ENCODE assay signal across 8 cellular contexts in the genomic region with DNA sequence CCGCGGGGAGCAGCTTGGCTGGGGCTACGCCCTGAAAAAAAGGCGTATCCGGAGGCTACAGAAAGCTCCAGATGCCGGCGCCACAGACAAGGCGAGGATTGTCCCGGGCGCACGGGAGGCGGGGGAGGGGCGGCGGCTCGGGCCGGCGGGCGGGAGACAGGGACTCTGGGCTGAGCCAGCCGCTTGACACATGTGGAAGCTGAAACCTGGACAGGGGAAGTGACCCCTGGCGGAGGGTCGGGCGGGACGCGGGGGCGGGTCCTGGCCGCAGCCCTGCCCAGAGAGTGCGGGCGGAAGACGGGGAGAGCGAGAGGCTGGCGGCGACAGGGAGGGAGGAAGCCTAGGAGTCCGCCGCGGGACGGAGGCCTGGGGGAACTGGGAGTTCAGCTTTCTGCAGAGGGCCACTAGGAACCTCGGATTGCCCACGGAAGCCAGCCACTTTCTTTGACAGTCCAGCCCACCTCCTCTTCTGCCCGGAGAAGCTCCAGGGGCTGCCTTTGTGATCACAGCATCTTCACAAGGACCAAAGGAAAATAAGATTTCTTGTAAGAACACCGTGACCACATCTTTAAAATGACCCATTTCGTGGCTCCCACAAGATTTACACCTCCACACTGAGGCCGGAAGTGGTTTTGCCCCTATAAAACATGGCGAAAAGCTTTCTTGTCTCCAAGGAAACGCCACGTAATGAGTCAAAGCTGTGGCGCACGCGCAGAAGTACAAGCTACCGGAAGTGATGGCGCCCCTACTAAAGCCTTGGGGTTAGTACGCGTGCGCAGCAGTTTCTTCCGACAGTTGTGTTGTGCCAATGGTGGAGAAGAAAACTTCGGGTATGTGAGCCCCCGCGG. TPM values are rescaled to one million over a fixed set of nuclear protein-coding genes. Genes with fewer than 3 reads are reported as not detected.
DNase-seq lines count a peak whose midpoint lies in the region; ATAC-seq and TF ChIP-seq lines count a peak whose summit lies in the region.

A gene with protein sequence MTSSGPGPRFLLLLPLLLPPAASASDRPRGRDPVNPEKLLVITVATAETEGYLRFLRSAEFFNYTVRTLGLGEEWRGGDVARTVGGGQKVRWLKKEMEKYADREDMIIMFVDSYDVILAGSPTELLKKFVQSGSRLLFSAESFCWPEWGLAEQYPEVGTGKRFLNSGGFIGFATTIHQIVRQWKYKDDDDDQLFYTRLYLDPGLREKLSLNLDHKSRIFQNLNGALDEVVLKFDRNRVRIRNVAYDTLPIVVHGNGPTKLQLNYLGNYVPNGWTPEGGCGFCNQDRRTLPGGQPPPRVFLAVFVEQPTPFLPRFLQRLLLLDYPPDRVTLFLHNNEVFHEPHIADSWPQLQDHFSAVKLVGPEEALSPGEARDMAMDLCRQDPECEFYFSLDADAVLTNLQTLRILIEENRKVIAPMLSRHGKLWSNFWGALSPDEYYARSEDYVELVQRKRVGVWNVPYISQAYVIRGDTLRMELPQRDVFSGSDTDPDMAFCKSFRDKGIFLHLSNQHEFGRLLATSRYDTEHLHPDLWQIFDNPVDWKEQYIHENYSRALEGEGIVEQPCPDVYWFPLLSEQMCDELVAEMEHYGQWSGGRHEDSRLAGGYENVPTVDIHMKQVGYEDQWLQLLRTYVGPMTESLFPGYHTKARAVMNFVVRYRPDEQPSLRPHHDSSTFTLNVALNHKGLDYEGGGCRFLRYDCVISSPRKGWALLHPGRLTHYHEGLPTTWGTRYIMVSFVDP (minus strand): TSS at position 194 of the 848 bp plus-strand sequence. CDS start 307 bp downstream, outside the sequence.
TSS of gene ZNHIT1 (plus strand) at position 778 of the 848 bp plus-strand sequence. CDS start at position 809, 31 bp downstream.

- no peaks in the 10 kb centered on the region for H3K9me3 Mint-ChIP-seq in activated naive CD4-positive, alpha-beta T cell treated with anti-CD3 and anti-CD28 coated beads, Interleukin-2, amount 50 U/mL, for 24 hours

- H3K4me1 Mint-ChIP-seq in activated naive CD4-positive, alpha-beta T cell treated with anti-CD3 and anti-CD28 coated beads, Interleukin-2, amount 50 U/mL, for 24 hours = peaks cover 45% of the 10 kb centered on the region

- TF ChIP-seq CTCF in GM06990 (IDR thresholded peaks at IDR 0.05; ENCODE audit: insufficient read depth, low read length, poor library complexity, severe bottlenecking) (no peak), suprapubic skin (IDR thresholded peaks at IDR 0.05) (no peak)

- under 1% methylated on average over 35 of the region's 57 CpGs for WGBS in suprapubic skin

- H3K27ac Mint-ChIP-seq in activated naive CD4-positive, alpha-beta T cell treated with anti-CD3 and anti-CD28 coated beads, Interleukin-2, amount 50 U/mL, for 24 hours = peak within 1 kb of the TSS; percentile 92

- peak within 1 kb of the TSS; percentile 80 for H3K27ac ChIP-seq in suprapubic skin

- TF ChIP-seq EP300 in suprapubic skin (IDR thresholded peaks at IDR 0.05) = no peak

- peak; percentile 60 for ATAC-seq in HG02588 (IDR thresholded peaks at IDR 0.05; ENCODE audit: unreplicated experiment)
- peak; percentile 91 for ATAC-seq in SK-N-SH treated with all-trans-retinoic acid at 6 μM for 48 hours

- H3K36me3 ChIP-seq in GM06990 (ENCODE audit: control insufficient read depth, insufficient read depth, low read length) (peaks cover 1% of the 10 kb centered on the region), suprapubic skin (peaks cover 24% of the 10 kb centered on the region)

- H3K4me3 Mint-ChIP-seq in activated naive CD4-positive, alpha-beta T cell treated with anti-CD3 and anti-CD28 coated beads, Interleukin-2, amount 50 U/mL, for 24 hours = peak within 1 kb of the TSS; percentile 95

- H3K27me3 ChIP-seq in GM06990 (replicated peaks; ENCODE audit: control insufficient read depth, insufficient read depth, low read length) = no peaks in the 10 kb centered on the region
- no peaks in the 10 kb centered on the region for H3K27me3 ChIP-seq in suprapubic skin

- DNase-seq in GM06990 (ENCODE audit: extremely low read depth, insufficient read length) = peak; percentile 85
- peak; percentile 99 for DNase-seq in NCI-H1092 (lab: John Stamatoyannopoulos, UW)
- peak; percentile 96 for DNase-seq in globus pallidus (ENCODE audit: low spot score)
- DNase-seq in nucleus accumbens (lab: John Stamatoyannopoulos, UW) = peak; percentile 46 to 97 (median 90)
- peak; percentile 97 to 98 for DNase-seq in suprapubic skin (ENCODE audit: low spot score in 2 of 2)

- H3K36me3 Mint-ChIP-seq in activated naive CD4-positive, alpha-beta T cell treated with anti-CD3 and anti-CD28 coated beads, Interleukin-2, amount 50 U/mL, for 24 hours = no peaks in the 10 kb centered on the region

- no peak for TF ChIP-seq POLR2A in suprapubic skin (IDR thresholded peaks at IDR 0.05)

- no peaks in the 10 kb centered on the region for H3K9me3 ChIP-seq in suprapubic skin

- no peaks in the 10 kb centered on the region for H3K27me3 Mint-ChIP-seq in activated naive CD4-positive, alpha-beta T cell treated with anti-CD3 and anti-CD28 coated beads, Interleukin-2, amount 50 U/mL, for 24 hours

- peaks cover 39% of the 10 kb centered on the region for H3K4me1 ChIP-seq in suprapubic skin

- peak within 1 kb of the TSS; percentile 95 for H3K4me3 ChIP-seq in GM06990 (replicated peaks; ENCODE audit: low read depth, low read length)
- H3K4me3 ChIP-seq in suprapubic skin = peak within 1 kb of the TSS; percentile 69

TF ChIP-seq in SK-N-SH treated with all-trans-retinoic acid at 6 μM for 48 hours, 23 proteins besides CTCF, POLR2A, EP300 and RAD21 (continues in another document):
- TF ChIP-seq ESRRG (CRISPR knock-in tag; IDR thresholded peaks at IDR 0.05) (no peak), TOX (CRISPR knock-in tag; IDR thresholded peaks at IDR 0.05; ENCODE audit: borderline replicate concordance) (no peak), RARB (CRISPR knock-in tag; IDR thresholded peaks at IDR 0.05) (no peak), GLIS3 (CRISPR knock-in tag; IDR thresholded peaks at IDR 0.05) (0 out of 2 replicates have a peak, but pooled peaks have one; percentile 70), ZC3H10 (CRISPR knock-in tag; IDR thresholded peaks at IDR 0.05) (no peak), OSR1 (CRISPR knock-in tag; IDR thresholded peaks at IDR 0.05) (no peak), ZNF8 (CRISPR knock-in tag; IDR thresholded peaks at IDR 0.05) (no peak), POU6F1 (CRISPR knock-in tag; IDR thresholded peaks at IDR 0.05; ENCODE audit: borderline replicate concordance, low read depth) (no peak), SNAI2 (CRISPR knock-in tag; IDR thresholded peaks at IDR 0.05) (no peak), TSHZ2 (CRISPR knock-in tag; IDR thresholded peaks at IDR 0.05) (peak; percentile 50; the same call in 1 of the 2 replicates), BACH2 (CRISPR knock-in tag; IDR thresholded peaks at IDR 0.05; ENCODE audit: borderline replicate concordance) (no peak), ZFP3 (CRISPR knock-in tag; IDR thresholded peaks at IDR 0.05) (peak; percentile 93), CSDC2 (CRISPR knock-in tag; IDR thresholded peaks at IDR 0.05) (0 out of 2 replicates have a peak, but pooled peaks have one; percentile 53)
- TF ChIP-seq, protein P1, sequence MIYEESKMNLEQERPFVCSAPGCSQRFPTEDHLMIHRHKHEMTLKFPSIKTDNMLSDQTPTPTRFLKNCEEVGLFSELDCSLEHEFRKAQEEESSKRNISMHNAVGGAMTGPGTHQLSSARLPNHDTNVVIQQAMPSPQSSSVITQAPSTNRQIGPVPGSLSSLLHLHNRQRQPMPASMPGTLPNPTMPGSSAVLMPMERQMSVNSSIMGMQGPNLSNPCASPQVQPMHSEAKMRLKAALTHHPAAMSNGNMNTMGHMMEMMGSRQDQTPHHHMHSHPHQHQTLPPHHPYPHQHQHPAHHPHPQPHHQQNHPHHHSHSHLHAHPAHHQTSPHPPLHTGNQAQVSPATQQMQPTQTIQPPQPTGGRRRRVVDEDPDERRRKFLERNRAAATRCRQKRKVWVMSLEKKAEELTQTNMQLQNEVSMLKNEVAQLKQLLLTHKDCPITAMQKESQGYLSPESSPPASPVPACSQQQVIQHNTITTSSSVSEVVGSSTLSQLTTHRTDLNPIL (CRISPR knock-in tag; IDR thresholded peaks at IDR 0.05; ENCODE audit: low read depth) = no peak; the same call in 1 of the 2 replicates

RNA-seq across cellular contexts. Expression of the first gene that starts in this region (rescaled TPM):
- 10 to 100 TPM; 15.7 to 30.4 (median 22.7) TPM for total RNA-seq in suprapubic skin

RNA-seq across cellular contexts. Expression of gene ZNHIT1, which starts in this region (rescaled TPM):
- 10 to 100 TPM; 43.8 to 73.4 (median 66.9) TPM for total RNA-seq in suprapubic skin

Comparison
In these comparisons a context has a peak if more than half of its experiments do, and no peak if none do; other contexts are left out.
1. Peak in every context shown above with its lines: DNase-seq, ATAC-seq, H3K4me3 ChIP-seq and H3K27ac ChIP-seq.